In the genomic region with DNA sequence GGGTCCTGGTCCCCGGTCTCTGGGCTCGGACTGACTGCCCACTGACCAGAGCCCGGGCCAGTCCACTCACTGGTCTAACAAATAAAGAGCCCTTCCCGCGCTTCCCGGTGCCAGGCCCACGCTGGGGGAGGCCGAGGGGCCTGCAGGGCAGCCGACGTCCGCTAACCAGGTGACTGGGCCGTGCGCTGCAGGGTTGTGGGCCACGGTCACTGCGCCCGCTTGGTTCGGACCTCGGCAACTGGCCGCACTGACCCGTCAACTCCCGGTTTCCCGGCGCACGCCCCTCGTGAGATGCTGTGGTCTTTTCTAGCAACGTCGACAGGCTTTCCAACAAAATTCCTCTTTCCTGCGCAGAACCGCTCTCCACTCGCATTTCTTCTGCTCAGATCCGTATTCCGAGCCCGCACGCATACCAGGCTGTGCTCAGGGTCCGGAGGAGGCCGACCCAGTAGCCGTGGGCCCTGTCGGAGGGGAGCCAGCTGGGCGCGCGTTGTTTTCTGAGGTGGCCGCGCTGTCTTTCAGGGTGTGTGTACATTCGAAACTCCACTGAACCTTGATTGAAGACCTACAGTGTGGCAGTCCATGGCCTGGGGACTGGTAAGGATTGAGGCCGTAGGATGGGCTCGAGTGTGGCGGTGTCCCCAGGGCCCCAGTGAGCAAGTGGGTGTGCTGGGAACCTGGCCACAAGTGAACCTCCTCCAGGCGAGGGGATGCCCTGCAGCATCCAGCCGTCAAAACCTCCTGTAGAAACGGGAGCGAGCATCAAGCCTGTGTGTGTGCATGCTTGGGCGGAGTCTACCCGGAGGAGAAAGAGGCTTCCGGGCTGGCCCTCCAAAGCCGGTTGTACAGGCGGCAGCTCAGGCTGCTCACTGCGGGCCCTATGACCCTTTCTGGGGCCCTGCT, we compare ENCODE assay signal across 8 cellular contexts. TPM values are rescaled to one million over a fixed set of nuclear protein-coding genes. Genes with fewer than 3 reads are reported as not detected.
DNase-seq lines count a peak whose midpoint lies in the region; ATAC-seq, FAIRE-seq and TF ChIP-seq lines count a peak whose summit lies in the region.

No MANE protein-coding gene starts in this region.

- H3K36me3 ChIP-seq in A673 (ENCODE audit: insufficient read depth, low read length, poor library complexity, severe bottlenecking) = no peaks in the 10 kb centered on the region

- no peaks in the 10 kb centered on the region for H3K9me3 Mint-ChIP-seq in nephron

- H3K4me1 Mint-ChIP-seq in nephron = peaks cover 51% of the 10 kb centered on the region

- no TSS peak for BruUV-seq in A673 (replicated peaks; lab: Mats Ljungman, UMichigan)

- H3K27ac ChIP-seq in A673 (ENCODE audit: low read depth, low read length, poor library complexity, severe bottlenecking) = peak overlapping the region; percentile 42

- H3K27me3 Mint-ChIP-seq in nephron (ENCODE audit: low read depth) = peaks cover 1% of the 10 kb centered on the region

- peak overlapping the region; percentile 81 to 96 (median 88) for H3K27ac Mint-ChIP-seq in nephron

- TF ChIP-seq CTCF in A673 (conservative IDR thresholded peaks at IDR 0.05; ENCODE audit: low read depth, low read length) (no peak), nephron (IDR thresholded peaks at IDR 0.05; ENCODE audit: unreplicated experiment in 3 of 3) (no peak)

- ATAC-seq in GM19467 (IDR thresholded peaks at IDR 0.05; ENCODE audit: unreplicated experiment) = no peak

- intact Hi-C loops in A673 (cut with micrococcal nuclease; ENCODE audit: unreplicated experiment) = no loop called here

- TF ChIP-seq POLR2A in GM12891 (IDR thresholded peaks at IDR 0.05; ENCODE audit: low read depth, low read length) = no peak
- TF ChIP-seq POLR2A in erythroblast (IDR thresholded peaks at IDR 0.05; ENCODE audit: low read length) = no peak

- no peaks in the 10 kb centered on the region for H3K27me3 ChIP-seq in A673 (replicated peaks; ENCODE audit: insufficient read depth, low read depth, low read length, poor library complexity)

- no peaks in the 10 kb centered on the region for H3K9me3 ChIP-seq in A673 (ENCODE audit: low read depth, low read length, poor library complexity, severe bottlenecking)

- no peak for DNase-seq in A673 (ENCODE audit: low spot score)
- no peak for DNase-seq in GM12891 (ENCODE audit: insufficient read length, low spot score)
- DNase-seq in SK-N-DZ (ENCODE audit: low spot score) = peak; percentile 82
- peak; percentile 37 to 43 for DNase-seq in erythroblast (lab: John Stamatoyannopoulos, UW)
- no peak for DNase-seq in NCI-H2081 treated with DMSO at 0.1 percent for 48 hours (lab: John Stamatoyannopoulos, UW)
- no peak for DNase-seq in GDM1 (lab: John Stamatoyannopoulos, UW)

- CTCF ChIA-PET in A673 (lab: Charles Lee) = no interaction called here

- H3K36me3 Mint-ChIP-seq in nephron (ENCODE audit: low read depth) = peaks cover 14% of the 10 kb centered on the region

- H3K4me1 ChIP-seq in A673 (ENCODE audit: insufficient read depth, low read length, poor library complexity, severe bottlenecking) = no peaks in the 10 kb centered on the region

- H3K4me3 ChIP-seq in A673 (ENCODE audit: low read depth, low read length, poor library complexity, severe bottlenecking) = peak overlapping the region; percentile 36

- POLR2A ChIA-PET in A673 (lab: Charles Lee; ENCODE audit: low non-redundant PET) = no interaction called here

- H3K4me3 Mint-ChIP-seq in nephron = peak overlapping the region; percentile 97 to 100 (median 97)

- FAIRE-seq in GM12891 (lab: Jason Lieb, UNC) = peak; percentile 43

TF ChIP-seq in GM12891, 5 proteins besides CTCF, POLR2A, EP300 and RAD21:
- no peak for TF ChIP-seq SPI1 (IDR thresholded peaks at IDR 0.05; ENCODE audit: low read depth, low read length)
- no peak for TF ChIP-seq TAF1 (IDR thresholded peaks at IDR 0.05; ENCODE audit: low read depth, low read length)
- TF ChIP-seq PAX5 (IDR thresholded peaks at IDR 0.05; ENCODE audit: insufficient read depth, low read length, severe bottlenecking) = no peak
- TF ChIP-seq POLR2AphosphoS5 (IDR thresholded peaks at IDR 0.05; ENCODE audit: low read depth, low read length) = no peak
- TF ChIP-seq POU2F2 (IDR thresholded peaks at IDR 0.05; ENCODE audit: low read depth, low read length) = no peak

RNA-seq across cellular contexts. Expression of gene NT5DC2, which starts 0.9 kb away (rescaled TPM):
- total RNA-seq in A673 (2021) = 108 and 147 TPM in 2 replicates
- 36.9 TPM for polyA plus RNA-seq in GM12891 (2012; ENCODE audit: low read depth, missing spikeins)
- polyA plus RNA-seq in SK-N-DZ (2014; cell fraction: cytosol; rRNA removed) = 342 and 366 TPM in 2 replicates
- 688 and 845 TPM in 2 replicates for polyA plus RNA-seq in SK-N-DZ (2014; cell fraction: nucleus; rRNA removed)

RNA-seq across cellular contexts. Expression of gene UQCC5, which starts 1.9 kb away (rescaled TPM):
- total RNA-seq in A673 (2021) = 10.3 and 14.4 TPM in 2 replicates
- polyA plus RNA-seq in GM12891 (2012; ENCODE audit: low read depth, missing spikeins) = 78.1 TPM
- polyA plus RNA-seq in SK-N-DZ (2014; cell fraction: cytosol; rRNA removed) = 2.0 and 2.7 TPM in 2 replicates
- 6.9 and 147 TPM in 2 replicates for polyA plus RNA-seq in SK-N-DZ (2014; cell fraction: nucleus; rRNA removed)

RNA-seq across cellular contexts. Expression of gene STAB1, which starts 39.4 kb away (rescaled TPM):
- 0.41 TPM in 1 of 2 replicates, not detected in the other for total RNA-seq in A673 (2021)
- 0.08 TPM for polyA plus RNA-seq in GM12891 (2012; ENCODE audit: low read depth, missing spikeins)
- polyA plus RNA-seq in SK-N-DZ (2014; cell fraction: cytosol; rRNA removed) = 0.17 and 0.36 TPM in 2 replicates
- 4.5 and 8.7 TPM in 2 replicates for polyA plus RNA-seq in SK-N-DZ (2014; cell fraction: nucleus; rRNA removed)

Comparison
In these comparisons a context has a peak if more than half of its experiments do, and no peak if none do; other contexts are left out.
1. DNase-seq: peak in SK-N-DZ (single experiment) and erythroblast (2 of 2); none in A673 (single experiment), GM12891 (single experiment), NCI-H2081 treated with DMSO at 0.1 percent for 48 hours (single experiment) and GDM1 (single experiment).